ENCODE assay signal across 8 cellular contexts in the genomic region with DNA sequence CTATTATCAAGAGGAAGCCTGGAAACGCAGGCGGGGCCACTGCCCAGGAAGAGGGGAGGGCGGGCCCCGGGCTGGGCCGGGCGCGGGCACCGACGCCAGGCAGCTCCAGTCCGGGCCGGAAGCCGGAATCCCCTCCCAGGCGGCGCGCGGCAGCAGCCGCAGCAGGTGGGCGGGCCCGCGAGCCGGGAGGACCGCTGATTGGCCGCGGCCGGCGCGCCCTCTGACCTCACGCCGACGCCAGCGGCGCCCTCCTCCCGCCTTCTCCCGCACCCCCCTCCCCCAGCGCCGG. TPM values are rescaled to one million over a fixed set of nuclear protein-coding genes. Genes with fewer than 3 reads are reported as not detected.
A peak's percentile ranks its signal among the peaks of the same experiment; 100 is the strongest.
DNase-seq lines count a peak whose midpoint lies in the region; ATAC-seq and TF ChIP-seq lines count a peak whose summit lies in the region.

No MANE protein-coding gene starts in this region.

- H3K27ac ChIP-seq in BLaER1 (peak overlapping the region; percentile 99), left lung (peak overlapping the region; percentile 97)

- DNase-seq in NCI-H526 (lab: John Stamatoyannopoulos, UW) (peak; percentile 72 to 96), left lung (peak; percentile 95 to 99)
- DNase-seq in activated CD4-positive, alpha-beta T cell treated with anti-CD3 and anti-CD28 coated beads, Interleukin-2, amount 50 U/mL, for 1 hour, result peak; percentile 87
- peak; percentile 83 for DNase-seq in stimulated activated CD4-positive, alpha-beta T cell treated with anti-CD3 and anti-CD28 coated beads, Interleukin-2, amount 100 ng/mL, for 4 hours (ENCODE audit: low read depth)

- peaks cover 52% of the 10 kb centered on the region for H3K36me3 Mint-ChIP-seq in dendritic cell treated with granulocyte-macrophage colony-stimulating factor and Interleukin-4, amounts not matched to agents 40 ng/mL and 50 ng/mL, for 4 days (ENCODE audit: low read depth)

- H3K4me2 ChIP-seq in BLaER1, result peak overlapping the region; percentile 97

- peak overlapping the region; percentile 94 for H3K4me3 Mint-ChIP-seq in dendritic cell treated with granulocyte-macrophage colony-stimulating factor and Interleukin-4, amounts not matched to agents 40 ng/mL and 50 ng/mL, for 4 days

- H3K27me3 ChIP-seq in BLaER1 (no peaks in the 10 kb centered on the region), left lung (no peaks in the 10 kb centered on the region)

- H3K4me1 ChIP-seq in BLaER1 (peaks cover 35% of the 10 kb centered on the region), left lung (peaks cover 14 to 37% of the 10 kb centered on the region in 2 donors)

- TF ChIP-seq CTCF in left lung (IDR thresholded peaks at IDR 0.05), result no peak

- peak; percentile 88 for ATAC-seq in GM19372 (IDR thresholded peaks at IDR 0.05; ENCODE audit: low read depth, unreplicated experiment)
- ATAC-seq in HG03520 (IDR thresholded peaks at IDR 0.05; ENCODE audit: unreplicated experiment), result peak; percentile 75
- ATAC-seq in left lung, result peak; percentile 97

- peaks cover 35% of the 10 kb centered on the region for H3K36me3 ChIP-seq in BLaER1
- H3K36me3 ChIP-seq in left lung, result peaks cover 0 to 23% of the 10 kb centered on the region in 2 donors

- H3K9me3 Mint-ChIP-seq in dendritic cell treated with granulocyte-macrophage colony-stimulating factor and Interleukin-4, amounts not matched to agents 40 ng/mL and 50 ng/mL, for 4 days, result no peaks in the 10 kb centered on the region

- peak overlapping the region; percentile 97 for H3K27ac Mint-ChIP-seq in dendritic cell treated with granulocyte-macrophage colony-stimulating factor and Interleukin-4, amounts not matched to agents 40 ng/mL and 50 ng/mL, for 4 days

- peaks cover 46% of the 10 kb centered on the region for H3K4me1 Mint-ChIP-seq in dendritic cell treated with granulocyte-macrophage colony-stimulating factor and Interleukin-4, amounts not matched to agents 40 ng/mL and 50 ng/mL, for 4 days (ENCODE audit: low read depth)

- H4K20me1 ChIP-seq in BLaER1, result peaks cover 39% of the 10 kb centered on the region

- H3K9me3 ChIP-seq in BLaER1 (no peaks in the 10 kb centered on the region), left lung (no peaks in the 10 kb centered on the region)

- intact Hi-C loops in dendritic cell treated with granulocyte-macrophage colony-stimulating factor and Interleukin-4, amounts not matched to agents 40 ng/mL and 50 ng/mL, for 4 days (cut with micrococcal nuclease), result loop anchor here (1.0 kb wide), 2 partner anchors 21 to 35 kb away; a partner anchor contains a TSS
- intact Hi-C loops in left lung (cut with DNase I), result no loop called here

- peaks cover 4% of the 10 kb centered on the region for H3K27me3 Mint-ChIP-seq in dendritic cell treated with granulocyte-macrophage colony-stimulating factor and Interleukin-4, amounts not matched to agents 40 ng/mL and 50 ng/mL, for 4 days

- H3K9ac ChIP-seq in BLaER1, result peak overlapping the region; percentile 97

- peak overlapping the region; percentile 85 for H3K4me3 ChIP-seq in BLaER1
- H3K4me3 ChIP-seq in left lung, result peak overlapping the region; percentile 55 to 77

RNA-seq across cellular contexts. Expression of a gene that starts 0.4 kb away (rescaled TPM):
- total RNA-seq in left lung, result 10 to 100 TPM; 46.0 to 57.8 TPM

RNA-seq across cellular contexts. Expression of a gene that starts 21.3 kb away (rescaled TPM):
- 10 to 100 TPM; 29.9 to 38.8 TPM for total RNA-seq in left lung

RNA-seq across cellular contexts. Expression of a gene that starts 35.0 kb away (rescaled TPM):
- total RNA-seq in left lung, result 10 to 100 TPM; 51.7 to 55.8 TPM

Comparison
In these comparisons a context has a peak if more than half of its experiments do, and no peak if none do; other contexts are left out.
1. Peak in every context shown above with its lines: DNase-seq, ATAC-seq, H3K4me3 ChIP-seq and H3K27ac ChIP-seq.